29 cellular contexts compared by ENCODE assay signal in the genomic region with DNA sequence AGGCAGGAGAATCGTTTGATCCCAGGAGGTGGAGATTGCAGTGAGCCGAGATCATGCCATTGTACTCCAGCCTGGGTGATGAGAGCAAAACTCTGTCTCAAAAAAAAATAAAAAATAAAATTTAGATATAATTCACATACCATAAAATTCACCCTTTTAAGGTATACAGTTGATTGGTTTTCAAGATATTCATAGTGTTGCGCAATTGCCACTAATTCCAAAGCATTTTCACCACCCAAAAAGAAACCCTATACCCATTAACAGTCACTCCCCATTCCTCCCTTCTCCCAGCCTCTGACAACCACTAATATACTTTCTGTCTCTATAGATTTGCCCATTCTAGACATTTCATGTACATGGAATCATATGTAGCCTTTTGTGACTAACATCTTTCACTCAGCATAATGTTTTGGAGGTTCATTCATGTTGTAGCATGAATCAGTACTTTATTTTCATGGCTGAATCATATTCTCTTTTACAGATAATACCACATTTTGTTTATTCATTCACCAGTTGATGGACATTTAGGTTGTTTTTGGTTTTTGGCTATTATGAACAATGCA.
DNase-seq lines count a peak whose midpoint lies in the region; ATAC-seq, FAIRE-seq and TF ChIP-seq lines count a peak whose summit lies in the region.
"Had no signal": no experiment of that assay in that cellular context is flagged by ENCODE, and none has a peak within 500 bp of the region (broad histone marks: within the 10 kb centered on the region; RNA-seq: fewer than 3 reads in every experiment).

No MANE protein-coding gene starts in this region.

- TF ChIP-seq CTCF in HepG2 (CRISPR knock-in tag; IDR thresholded peaks at IDR 0.05) (no peak), right lobe of liver (IDR thresholded peaks at IDR 0.05) (no peak), body of pancreas (IDR thresholded peaks at IDR 0.05) (no peak)

- BruUV-seq in HepG2 (replicated peaks; lab: Mats Ljungman, UMichigan) = no TSS peak

- no peak overlapping the region for H3K4me2 ChIP-seq in HepG2 (ENCODE audit: low read depth, low read length)
- H3K4me2 ChIP-seq: BLaER1 treated with 17β-estradiol and CSF1 and Interleukin-3, amounts not matched to agents 10 nM and 100 nM had no signal

- no peak overlapping the region for H3K4me3 ChIP-seq in HepG2 (replicated peaks in 1 of 3; ENCODE audit: insufficient read depth in 1 of 3, low read depth in 2 of 3, low read length in 3 of 3)
- H3K4me3 ChIP-seq in right lobe of liver = no peak overlapping the region
- H3K4me3 ChIP-seq in body of pancreas = no peak overlapping the region
- H3K4me3 ChIP-seq: BLaER1 treated with 17β-estradiol and CSF1 and Interleukin-3, amounts not matched to agents 10 nM and 100 nM; SJSA1; skin epidermis had no signal

- H3K9me3 Mint-ChIP-seq in activated T-helper 17 cell treated with anti-CD3 and anti-CD28 coated beads, Interleukin-2, amount 50 U/mL, for 72 hours = peaks cover 4% of the 10 kb centered on the region
- H3K9me3 Mint-ChIP-seq in immature natural killer cell = peaks cover 0 to 5% (median 0%) of the 10 kb centered on the region in 6 donors

- H3K4me1 ChIP-seq in HepG2 (ENCODE audit: insufficient read depth, low read length) (no peaks in the 10 kb centered on the region), right lobe of liver (no peaks in the 10 kb centered on the region), body of pancreas (no peaks in the 10 kb centered on the region)
- H3K4me1 ChIP-seq: SJSA1 had no signal

- H3K4me3 Mint-ChIP-seq in activated T-helper 17 cell treated with anti-CD3 and anti-CD28 coated beads, Interleukin-2, amount 50 U/mL, for 72 hours = no peak overlapping the region
- no peak overlapping the region for H3K4me3 Mint-ChIP-seq in immature natural killer cell
- H3K4me3 Mint-ChIP-seq: endodermal cell; mesothelial cell of epicardium; naive thymus-derived CD8-positive, alpha-beta T cell; T-helper 17 cell; type B pancreatic cell had no signal

- no peaks in the 10 kb centered on the region for H3K79me2 ChIP-seq in HepG2 (ENCODE audit: insufficient read depth, low read length)

- H3K27me3 Mint-ChIP-seq in activated T-helper 17 cell treated with anti-CD3 and anti-CD28 coated beads, Interleukin-2, amount 50 U/mL, for 72 hours = no peaks in the 10 kb centered on the region
- peaks cover 0 to 11% (median 6%) of the 10 kb centered on the region in 3 donors for H3K27me3 Mint-ChIP-seq in immature natural killer cell (ENCODE audit: low read depth in 3 of 3)
- H3K27me3 Mint-ChIP-seq: naive thymus-derived CD8-positive, alpha-beta T cell; T-helper 17 cell; type B pancreatic cell had no signal

- H3K27ac Mint-ChIP-seq in activated T-helper 17 cell treated with anti-CD3 and anti-CD28 coated beads, Interleukin-2, amount 50 U/mL, for 72 hours = peak overlapping the region; percentile 22
- H3K27ac Mint-ChIP-seq in immature natural killer cell = peak overlapping the region in 4 of 6 donors; percentile 2 to 63 (median 24)
- H3K27ac Mint-ChIP-seq: endodermal cell, mesothelial cell of epicardium, T-helper 17 cell, type B pancreatic cell had no signal

- in situ Hi-C loops in HepG2 (cut with HindIII; ENCODE audit: extremely low pct_ligation_motif_present, low pct_unique_long_range_greater_than_20kb) = no loop called here

- no peaks in the 10 kb centered on the region for H3K9me3 ChIP-seq in HepG2 (ENCODE audit: low read length)
- H3K9me3 ChIP-seq in right lobe of liver = no peaks in the 10 kb centered on the region
- no peaks in the 10 kb centered on the region for H3K9me3 ChIP-seq in body of pancreas
- H3K9me3 ChIP-seq: SJSA1 had no signal

- no peak overlapping the region for H2AFZ ChIP-seq in HepG2 (ENCODE audit: low read length)

- H3K27ac ChIP-seq in HepG2 (ENCODE audit: extremely low read length, insufficient read depth, low read length) (no peak overlapping the region), right lobe of liver (no peak overlapping the region), body of pancreas (no peak overlapping the region)
- H3K27ac ChIP-seq: BLaER1 treated with 17β-estradiol and CSF1 and Interleukin-3, amounts not matched to agents 10 nM and 100 nM; SJSA1; skin epidermis had no signal

- TF ChIP-seq RAD21 in HepG2 (CRISPR knock-in tag; IDR thresholded peaks at IDR 0.05) = no peak

- peaks cover 80% of the 10 kb centered on the region for H3K36me3 Mint-ChIP-seq in activated T-helper 17 cell treated with anti-CD3 and anti-CD28 coated beads, Interleukin-2, amount 50 U/mL, for 72 hours (ENCODE audit: low read depth)
- peaks cover 31 to 45% (median 34%) of the 10 kb centered on the region in 3 donors for H3K36me3 Mint-ChIP-seq in immature natural killer cell

- H3K9ac ChIP-seq in HepG2 (ENCODE audit: insufficient read depth, low read depth, low read length) = no peak overlapping the region
- H3K9ac ChIP-seq: BLaER1 treated with 17β-estradiol and CSF1 and Interleukin-3, amounts not matched to agents 10 nM and 100 nM had no signal

- CTCF ChIA-PET in HepG2 (lab: Yijun Ruan, JAX; ENCODE audit: low intra/inter-chr PET ratio, low total read pairs) = no interaction called here

- intact Hi-C loops in HepG2 (cut with micrococcal nuclease; ENCODE audit: unreplicated experiment) = no loop called here
- intact Hi-C loops in right lobe of liver (cut with DNase I) = no loop called here
- intact Hi-C loops in body of pancreas (cut with DNase I) = no loop called here

- peaks cover 6% of the 10 kb centered on the region for H3K4me1 Mint-ChIP-seq in activated T-helper 17 cell treated with anti-CD3 and anti-CD28 coated beads, Interleukin-2, amount 50 U/mL, for 72 hours
- H3K4me1 Mint-ChIP-seq in immature natural killer cell = peaks cover 0 to 1% of the 10 kb centered on the region in 2 donors
- H3K4me1 Mint-ChIP-seq: endodermal cell had no signal

- POLR2A ChIA-PET in HepG2 (lab: Yijun Ruan, JAX) = no interaction called here

- no peaks in the 10 kb centered on the region for H4K20me1 ChIP-seq in HepG2 (ENCODE audit: insufficient read depth, low read length)
- H4K20me1 ChIP-seq: BLaER1 treated with 17β-estradiol and CSF1 and Interleukin-3, amounts not matched to agents 10 nM and 100 nM had no signal

- DNase-seq in HepG2 (ENCODE audit: low spot score) (no peak), right lobe of liver (no peak), immature natural killer cell (no peak), body of pancreas (no peak), T-helper 1 cell (no peak), NCI-H446 (lab: John Stamatoyannopoulos, UW) (no peak)
- DNase-seq: activated CD4-positive, alpha-beta T cell treated with anti-CD3 and anti-CD28 coated beads for 48 hours; activated naive CD4-positive, alpha-beta T cell treated with anti-CD3 and anti-CD28 coated beads, Interleukin-2, amount 50 U/mL, for 16 hours; central memory CD4-positive, alpha-beta T cell; DMS79 treated with DMSO at 0.1 percent for 48 hours; endodermal cell; HCEC 1CT; left ventricle myocardium superior; naive thymus-derived CD8-positive, alpha-beta T cell; NCI-H1436; NCI-H2107; NCI-H446 treated with DMSO at 0.1 percent for 48 hours; NCI-H82; nucleus accumbens; T-helper 17 cell had no signal

- WGBS in HepG2 (ENCODE audit: low lambda C conversion rate) = 99% methylated on average over 3 of the region's 3 CpGs
- 100% methylated on average over 3 of the region's 3 CpGs for WGBS in right lobe of liver (ENCODE audit: insufficient coverage, low coverage, low lambda C conversion rate, missing lambda C conversion rate)
- 99 to 100% methylated on average over 3 of the region's 3 CpGs for WGBS in body of pancreas, 2 donors

- H3K27me3 ChIP-seq in HepG2 (ENCODE audit: control insufficient read depth in 1 of 2, insufficient read depth in 2 of 2, low read length in 2 of 2) (no peaks in the 10 kb centered on the region), right lobe of liver (no peaks in the 10 kb centered on the region), body of pancreas (no peaks in the 10 kb centered on the region)
- H3K27me3 ChIP-seq: BLaER1 treated with 17β-estradiol and CSF1 and Interleukin-3, amounts not matched to agents 10 nM and 100 nM; SJSA1 had no signal

- no peak for FAIRE-seq in HepG2 (lab: Jason Lieb, UNC)
- FAIRE-seq: astrocyte, GM19239, islet of Langerhans had no signal

- no peak for ATAC-seq in HepG2
- ATAC-seq in right lobe of liver = no peak
- peak; percentile 70 for ATAC-seq in activated T-helper 17 cell treated with anti-CD3 and anti-CD28 coated beads, Interleukin-2, amount 50 U/mL, for 72 hours (replicated peaks)
- no peak for ATAC-seq in body of pancreas
- ATAC-seq: left ventricle myocardium superior; naive thymus-derived CD8-positive, alpha-beta T cell; T-helper 17 cell had no signal

- TF ChIP-seq POLR2A in HepG2 (IDR thresholded peaks at IDR 0.05; ENCODE audit: insufficient read depth in 1 of 2, low read depth in 2 of 2, low read length in 2 of 2) (no peak), right lobe of liver (IDR thresholded peaks at IDR 0.05) (no peak), body of pancreas (IDR thresholded peaks at IDR 0.05) (no peak)

- TF ChIP-seq EP300 in HepG2 (IDR thresholded peaks at IDR 0.05; ENCODE audit: low read depth in 2 of 2, low read length in 2 of 2) (no peak), HepG2 (CRISPR knock-in tag; IDR thresholded peaks at IDR 0.05; ENCODE audit: borderline replicate concordance) (no peak)

- peaks cover 0 to 12% of the 10 kb centered on the region in 2 experiments; a peak in 2 of 5 replicates for H3K36me3 ChIP-seq in HepG2 (replicated peaks in 1 of 2; ENCODE audit: control insufficient read depth in 1 of 2, insufficient read depth in 2 of 2, low read length in 2 of 2)
- H3K36me3 ChIP-seq in right lobe of liver = peaks cover 0 to 9% (median 0%) of the 10 kb centered on the region in 4 donors
- peaks cover 0 to 4% of the 10 kb centered on the region in 2 donors for H3K36me3 ChIP-seq in body of pancreas (replicated peaks in 1 of 2; ENCODE audit: insufficient read depth in 1 of 2, low read depth in 2 of 2)

TF ChIP-seq in HepG2, 621 proteins besides CTCF, POLR2A, EP300 and RAD21:
- TF ChIP-seq ZBTB7A (CRISPR knock-in tag; IDR thresholded peaks at IDR 0.05) (no peak), CEBPG (CRISPR knock-in tag; IDR thresholded peaks at IDR 0.05) (peak; percentile 43; the same call in 1 of the 2 replicates), SRF (IDR thresholded peaks at IDR 0.05; ENCODE audit: low read depth, low read length) (no peak), RNF2 (conservative IDR thresholded peaks at IDR 0.05; ENCODE audit: low read depth) (no peak), ZNF777 (CRISPR knock-in tag; IDR thresholded peaks at IDR 0.05) (no peak), CEBPB (IDR thresholded peaks at IDR 0.05; ENCODE audit: borderline replicate concordance, low read depth, low read length) (peak; percentile 82; the same call in 1 of the 2 replicates)
- TF ChIP-seq, protein P1, sequence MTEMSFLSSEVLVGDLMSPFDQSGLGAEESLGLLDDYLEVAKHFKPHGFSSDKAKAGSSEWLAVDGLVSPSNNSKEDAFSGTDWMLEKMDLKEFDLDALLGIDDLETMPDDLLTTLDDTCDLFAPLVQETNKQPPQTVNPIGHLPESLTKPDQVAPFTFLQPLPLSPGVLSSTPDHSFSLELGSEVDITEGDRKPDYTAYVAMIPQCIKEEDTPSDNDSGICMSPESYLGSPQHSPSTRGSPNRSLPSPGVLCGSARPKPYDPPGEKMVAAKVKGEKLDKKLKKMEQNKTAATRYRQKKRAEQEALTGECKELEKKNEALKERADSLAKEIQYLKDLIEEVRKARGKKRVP (CRISPR knock-in tag; IDR thresholded peaks at IDR 0.05) = no peak
